13 cellular contexts compared by ENCODE assay signal in the genomic region with DNA sequence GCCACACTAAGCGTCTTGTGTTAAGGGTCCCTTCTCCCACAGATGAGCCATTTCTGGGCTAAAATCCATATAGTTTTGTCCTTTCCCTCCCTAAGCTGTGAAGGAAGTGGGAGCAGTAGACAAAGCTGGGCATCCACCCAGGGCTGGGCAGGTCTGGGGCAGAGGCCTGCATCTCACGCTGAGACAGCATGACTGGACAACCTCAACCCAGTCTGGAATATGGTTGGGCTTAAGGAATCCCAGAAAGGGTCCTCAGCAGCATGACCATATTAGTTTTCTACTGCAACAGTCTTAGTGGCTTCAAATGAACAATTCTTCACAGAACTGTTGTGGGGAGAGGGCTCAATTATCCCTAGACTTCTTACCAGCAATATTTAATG.
DNase-seq lines count a peak whose midpoint lies in the region; ATAC-seq and TF ChIP-seq lines count a peak whose summit lies in the region.
"Had no signal": no experiment of that assay in that cellular context is flagged by ENCODE, and none has a peak within 500 bp of the region (broad histone marks: within the 10 kb centered on the region; RNA-seq: fewer than 3 reads in every experiment).

No MANE protein-coding gene starts in this region.

- peak overlapping the region; percentile 77 for H3K27ac Mint-ChIP-seq in chondrocyte (ENCODE audit: unreplicated experiment)

- peak overlapping the region; percentile 96 for H2BK120ac ChIP-seq in IMR-90 (ENCODE audit: low read depth, low read length)

- H3K14ac ChIP-seq in IMR-90 (replicated peaks; ENCODE audit: low read depth, low read length) = peak overlapping the region; percentile 45

- H3K79me1 ChIP-seq in IMR-90 (ENCODE audit: low read depth in 1 of 2, low read length in 2 of 2) = peaks cover 0 to 33% of the 10 kb centered on the region in 2 experiments; a peak in 2 of 4 replicates

- peak overlapping the region; percentile 99 for H4K5ac ChIP-seq in IMR-90 (ENCODE audit: low read depth, low read length)

- peak overlapping the region; percentile 89; the same call in 2 of the 3 replicates for H2BK15ac ChIP-seq in IMR-90 (ENCODE audit: low read depth, low read length)

- peak overlapping the region; percentile 78; the same call in 1 of the 2 replicates for H3K23ac ChIP-seq in IMR-90 (ENCODE audit: low read depth, low read length)

- no peak; the same call in 1 of the 2 replicates for TF ChIP-seq POLR2A in IMR-90 (IDR thresholded peaks at IDR 0.05; ENCODE audit: low read depth, low read length)

- peaks cover 28% of the 10 kb centered on the region for H3K4me1 Mint-ChIP-seq in chondrocyte (ENCODE audit: low read depth)

- H3K36me3 Mint-ChIP-seq in chondrocyte (ENCODE audit: low read depth) = peaks cover 4% of the 10 kb centered on the region

- no peak for TF ChIP-seq RAD21 in IMR-90 (IDR thresholded peaks at IDR 0.05; ENCODE audit: low read length)

- H3K56ac ChIP-seq in IMR-90 (ENCODE audit: extremely low read depth, insufficient read depth, low read length) = no peak overlapping the region

- H3K9me3 ChIP-seq in IMR-90 (ENCODE audit: control insufficient read depth, insufficient read depth, low read length) = 0 out of 2 replicates have a peak, but pooled peaks cover 2% of the 10 kb centered on the region
- H3K9me3 ChIP-seq in upper lobe of right lung = no peaks in the 10 kb centered on the region
- H3K9me3 ChIP-seq: BE2C, body of pancreas had no signal

- no peak overlapping the region for H3K4me2 ChIP-seq in IMR-90 (ENCODE audit: low read depth, low read length)

- POLR2A ChIA-PET in IMR-90 (lab: Charles Lee; ENCODE audit: unreplicated experiment) = no interaction called here

- WGBS in IMR-90 (ENCODE audit: extremely low coverage in 2 of 2, insufficient read length in 1 of 2), 2 experiments = no CpG with 5 or more reads among the region's 2 CpGs

- H3K4me3 Mint-ChIP-seq in chondrocyte (ENCODE audit: unreplicated experiment) = no peak overlapping the region

- intact Hi-C loops in IMR-90 (cut with micrococcal nuclease) (no loop called here), left colon (cut with DNase I, micrococcal nuclease) (no loop called here), upper lobe of right lung (cut with DNase I) (no loop called here)

- no peaks in the 10 kb centered on the region for H4K20me1 ChIP-seq in IMR-90 (ENCODE audit: insufficient read depth, low read length)

- peak overlapping the region; percentile 78 to 87; a peak in 3 of 4 replicates for H4K8ac ChIP-seq in IMR-90 (ENCODE audit: low read depth in 2 of 2, low read length in 2 of 2)

- DNase-seq in AG08396 (ENCODE audit: low spot score) (peak; percentile 75), IMR-90 (peak; percentile 82), chondrocyte (ENCODE audit: low spot score) (no peak), left colon (no peak), HuH-7.5 (ENCODE audit: low spot score) (no peak), mucosa of gallbladder (ENCODE audit: low spot score) (no peak), upper lobe of right lung (no peak)
- DNase-seq: BE2C; body of pancreas; NCI-H1105 treated with DMSO at 0.1 percent for 48 hours; NCI-H526 treated with DMSO at 0.1 percent for 48 hours; stimulated activated CD4-positive, alpha-beta T cell treated with anti-CD3 and anti-CD28 coated beads, Interleukin-1b, Interleukin-23, amount 100 ng/mL, for 48 hours had no signal

- H2AK5ac ChIP-seq in IMR-90 (ENCODE audit: low read depth, low read length) = peak overlapping the region; percentile 92

- H4K91ac ChIP-seq in IMR-90 (ENCODE audit: insufficient read depth, low read depth, low read length) = peak overlapping the region; percentile 81

- no peak for TF ChIP-seq CTCF in IMR-90 (conservative IDR thresholded peaks at IDR 0.05; ENCODE audit: low read depth, low read length)
- TF ChIP-seq CTCF in chondrocyte (IDR thresholded peaks at IDR 0.05) = no peak
- TF ChIP-seq CTCF in upper lobe of right lung (IDR thresholded peaks at IDR 0.05) = no peak

- H3K36me3 ChIP-seq in IMR-90 (ENCODE audit: control insufficient read depth, insufficient read depth, low read length) (no peaks in the 10 kb centered on the region), upper lobe of right lung (no peaks in the 10 kb centered on the region)
- H3K36me3 ChIP-seq: BE2C had no signal

- H3K27ac ChIP-seq in IMR-90 (ENCODE audit: insufficient read depth, low read length) = peak overlapping the region; percentile 70
- H3K27ac ChIP-seq in upper lobe of right lung = no peak overlapping the region
- H3K27ac ChIP-seq: body of pancreas had no signal

- H2AFZ ChIP-seq in IMR-90 (replicated peaks; ENCODE audit: low read length, poor library complexity) = peak overlapping the region; percentile 78

- H3K9ac ChIP-seq in IMR-90 (ENCODE audit: low read depth, low read length) = peak overlapping the region; percentile 1; the same call in 1 of the 2 replicates

- H3K27me3 Mint-ChIP-seq in chondrocyte (ENCODE audit: low read depth) = no peaks in the 10 kb centered on the region

- peaks cover 5% of the 10 kb centered on the region for H3K9me3 Mint-ChIP-seq in chondrocyte (ENCODE audit: low read depth)

- H2BK20ac ChIP-seq in IMR-90 (ENCODE audit: low read depth, low read length) = peak overlapping the region; percentile 93

- CTCF ChIA-PET in IMR-90 (lab: Yijun Ruan, JAX) = no interaction called here

- peak; percentile 47 for ATAC-seq in IMR-90 (ENCODE audit: low read depth)
- peak; percentile 31 for ATAC-seq in left colon
- no peak for ATAC-seq in HG02870 (IDR thresholded peaks at IDR 0.05; ENCODE audit: unreplicated experiment)
- no peak for ATAC-seq in upper lobe of right lung
- ATAC-seq: body of pancreas had no signal

- BruUV-seq in IMR-90 (replicated peaks; lab: Mats Ljungman, UMichigan) = no TSS peak

- H3K4me1 ChIP-seq in IMR-90 (ENCODE audit: control insufficient read depth, insufficient read depth, low read length) (peaks cover 25% of the 10 kb centered on the region), upper lobe of right lung (peaks cover 10% of the 10 kb centered on the region)
- H3K4me1 ChIP-seq: BE2C had no signal

- dilution Hi-C loops in IMR-90 (cut with HindIII; ENCODE audit: low sequenced_read_pairs, unreplicated experiment) = no loop called here

- no peak overlapping the region for H3K4me3 ChIP-seq in IMR-90 (ENCODE audit: insufficient read depth, low read depth, low read length)
- H3K4me3 ChIP-seq in upper lobe of right lung = no peak overlapping the region
- H3K4me3 ChIP-seq: body of pancreas had no signal

- H3K18ac ChIP-seq in IMR-90 (ENCODE audit: low read depth, low read length) = peak overlapping the region; percentile 92

- H3K4ac ChIP-seq in IMR-90 (ENCODE audit: low read depth, low read length) = peak overlapping the region; percentile 93

- in situ Hi-C loops in IMR-90 (cut with MboI; ENCODE audit: low sequenced_read_pairs) = no loop called here

- peak overlapping the region; percentile 95 for H2BK5ac ChIP-seq in IMR-90 (ENCODE audit: low read depth, low read length, poor library complexity, severe bottlenecking)

- peaks cover 17% of the 10 kb centered on the region for H3K9me1 ChIP-seq in IMR-90 (ENCODE audit: insufficient read depth, low read length)

- H3K27me3 ChIP-seq in IMR-90 (ENCODE audit: control insufficient read depth, insufficient read depth, low read length) (no peaks in the 10 kb centered on the region), upper lobe of right lung (no peaks in the 10 kb centered on the region)
- H3K27me3 ChIP-seq: BE2C, body of pancreas had no signal

- H2AK9ac ChIP-seq in IMR-90 (replicated peaks; ENCODE audit: low read depth, low read length, poor library complexity) = peak overlapping the region; percentile 74

TF ChIP-seq in IMR-90, 13 proteins besides CTCF, POLR2A, EP300 and RAD21:
- TF ChIP-seq NFE2L2 (IDR thresholded peaks at IDR 0.05; ENCODE audit: low read depth, low read length) = peak; percentile 93
- TF ChIP-seq, protein P1, sequence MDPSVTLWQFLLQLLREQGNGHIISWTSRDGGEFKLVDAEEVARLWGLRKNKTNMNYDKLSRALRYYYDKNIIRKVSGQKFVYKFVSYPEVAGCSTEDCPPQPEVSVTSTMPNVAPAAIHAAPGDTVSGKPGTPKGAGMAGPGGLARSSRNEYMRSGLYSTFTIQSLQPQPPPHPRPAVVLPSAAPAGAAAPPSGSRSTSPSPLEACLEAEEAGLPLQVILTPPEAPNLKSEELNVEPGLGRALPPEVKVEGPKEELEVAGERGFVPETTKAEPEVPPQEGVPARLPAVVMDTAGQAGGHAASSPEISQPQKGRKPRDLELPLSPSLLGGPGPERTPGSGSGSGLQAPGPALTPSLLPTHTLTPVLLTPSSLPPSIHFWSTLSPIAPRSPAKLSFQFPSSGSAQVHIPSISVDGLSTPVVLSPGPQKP (IDR thresholded peaks at IDR 0.05; ENCODE audit: borderline replicate concordance, low read depth, low read length) = no peak
- TF ChIP-seq MAZ (IDR thresholded peaks at IDR 0.05; ENCODE audit: borderline replicate concordance, low read depth, low read length) = no peak
- no peak for TF ChIP-seq BHLHE40 (IDR thresholded peaks at IDR 0.05; ENCODE audit: low read depth, low read length)
- TF ChIP-seq MXI1 (IDR thresholded peaks at IDR 0.05; ENCODE audit: borderline replicate concordance, low read depth, low read length) = no peak
- peak; percentile 6; the same call in 1 of the 2 replicates for TF ChIP-seq SMC3 (IDR thresholded peaks at IDR 0.05; ENCODE audit: low read depth, low read length)
- TF ChIP-seq MAFK (IDR thresholded peaks at IDR 0.05; ENCODE audit: low read depth, low read length) = peak; percentile 48
- peak; percentile 24; the same call in 1 of the 2 replicates for TF ChIP-seq FOS (IDR thresholded peaks at IDR 0.05; ENCODE audit: low read depth, low read length)
- TF ChIP-seq CHD1 (IDR thresholded peaks at IDR 0.05; ENCODE audit: low read depth, low read length) = no peak
- TF ChIP-seq, protein P2, sequence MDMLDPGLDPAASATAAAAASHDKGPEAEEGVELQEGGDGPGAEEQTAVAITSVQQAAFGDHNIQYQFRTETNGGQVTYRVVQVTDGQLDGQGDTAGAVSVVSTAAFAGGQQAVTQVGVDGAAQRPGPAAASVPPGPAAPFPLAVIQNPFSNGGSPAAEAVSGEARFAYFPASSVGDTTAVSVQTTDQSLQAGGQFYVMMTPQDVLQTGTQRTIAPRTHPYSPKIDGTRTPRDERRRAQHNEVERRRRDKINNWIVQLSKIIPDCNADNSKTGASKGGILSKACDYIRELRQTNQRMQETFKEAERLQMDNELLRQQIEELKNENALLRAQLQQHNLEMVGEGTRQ (IDR thresholded peaks at IDR 0.05; ENCODE audit: low read depth, low read length) = 0 out of 2 replicates have a peak, but pooled peaks have one; percentile 1
- TF ChIP-seq CEBPB (IDR thresholded peaks at IDR 0.05; ENCODE audit: low read depth, low read length) = no peak
- no peak for TF ChIP-seq RFX5 (IDR thresholded peaks at IDR 0.05; ENCODE audit: low read depth, low read length)
- TF ChIP-seq RCOR1 (IDR thresholded peaks at IDR 0.05; ENCODE audit: insufficient replicate concordance, low read length) = no peak

Comparison
In these comparisons a context has a peak if more than half of its experiments do, and no peak if none do; other contexts are left out.
1. DNase-seq: peak in AG08396 (single experiment) and IMR-90 (single experiment); none in chondrocyte (single experiment), left colon (0 of 2), HuH-7.5 (single experiment), mucosa of gallbladder (single experiment) and upper lobe of right lung (single experiment).
2. ATAC-seq: peak in IMR-90 (single experiment) and left colon (single experiment); none in HG02870 (single experiment) and upper lobe of right lung (single experiment).